1 cellular context compared by ENCODE assay signal in the genomic region with DNA sequence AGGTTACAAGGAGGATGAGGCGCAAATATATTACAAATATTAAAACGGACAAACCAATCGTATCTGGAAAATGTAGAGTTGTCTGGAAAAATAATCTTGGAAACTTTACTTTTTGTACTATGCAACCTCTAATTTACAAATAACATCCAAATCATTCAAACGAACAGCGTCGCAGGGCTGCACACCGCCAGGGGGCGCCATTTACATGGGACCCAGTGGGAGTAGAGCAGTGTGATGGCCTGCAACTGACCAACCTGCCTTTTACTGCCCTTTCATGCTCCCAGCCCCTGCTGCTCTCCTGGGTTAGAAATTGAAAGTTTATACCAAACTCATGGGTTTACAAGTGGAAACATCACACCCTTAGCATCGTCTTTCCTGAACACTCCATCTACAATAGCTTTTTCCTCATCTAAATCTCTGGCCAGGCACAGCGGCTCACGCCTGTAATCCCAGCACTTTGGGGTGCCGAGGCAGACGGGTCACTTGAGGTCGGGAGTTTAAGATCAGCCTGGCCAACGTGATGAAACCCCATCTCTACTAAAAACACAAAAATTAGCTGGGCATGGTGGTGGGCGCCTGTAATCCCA.
TF ChIP-seq lines count a peak whose summit lies in the region.

No MANE protein-coding gene starts in this region.

TF ChIP-seq in HepG2, 621 proteins besides CTCF, POLR2A, EP300 and RAD21 (continues in another document):
- TF ChIP-seq FOXO1 (CRISPR knock-in tag; IDR thresholded peaks at IDR 0.05) = 0 out of 2 replicates have a peak, but pooled peaks have one; percentile 35
- peak; percentile 87 for TF ChIP-seq SMC3 (IDR thresholded peaks at IDR 0.05; ENCODE audit: low read length)
- TF ChIP-seq, protein P1, sequence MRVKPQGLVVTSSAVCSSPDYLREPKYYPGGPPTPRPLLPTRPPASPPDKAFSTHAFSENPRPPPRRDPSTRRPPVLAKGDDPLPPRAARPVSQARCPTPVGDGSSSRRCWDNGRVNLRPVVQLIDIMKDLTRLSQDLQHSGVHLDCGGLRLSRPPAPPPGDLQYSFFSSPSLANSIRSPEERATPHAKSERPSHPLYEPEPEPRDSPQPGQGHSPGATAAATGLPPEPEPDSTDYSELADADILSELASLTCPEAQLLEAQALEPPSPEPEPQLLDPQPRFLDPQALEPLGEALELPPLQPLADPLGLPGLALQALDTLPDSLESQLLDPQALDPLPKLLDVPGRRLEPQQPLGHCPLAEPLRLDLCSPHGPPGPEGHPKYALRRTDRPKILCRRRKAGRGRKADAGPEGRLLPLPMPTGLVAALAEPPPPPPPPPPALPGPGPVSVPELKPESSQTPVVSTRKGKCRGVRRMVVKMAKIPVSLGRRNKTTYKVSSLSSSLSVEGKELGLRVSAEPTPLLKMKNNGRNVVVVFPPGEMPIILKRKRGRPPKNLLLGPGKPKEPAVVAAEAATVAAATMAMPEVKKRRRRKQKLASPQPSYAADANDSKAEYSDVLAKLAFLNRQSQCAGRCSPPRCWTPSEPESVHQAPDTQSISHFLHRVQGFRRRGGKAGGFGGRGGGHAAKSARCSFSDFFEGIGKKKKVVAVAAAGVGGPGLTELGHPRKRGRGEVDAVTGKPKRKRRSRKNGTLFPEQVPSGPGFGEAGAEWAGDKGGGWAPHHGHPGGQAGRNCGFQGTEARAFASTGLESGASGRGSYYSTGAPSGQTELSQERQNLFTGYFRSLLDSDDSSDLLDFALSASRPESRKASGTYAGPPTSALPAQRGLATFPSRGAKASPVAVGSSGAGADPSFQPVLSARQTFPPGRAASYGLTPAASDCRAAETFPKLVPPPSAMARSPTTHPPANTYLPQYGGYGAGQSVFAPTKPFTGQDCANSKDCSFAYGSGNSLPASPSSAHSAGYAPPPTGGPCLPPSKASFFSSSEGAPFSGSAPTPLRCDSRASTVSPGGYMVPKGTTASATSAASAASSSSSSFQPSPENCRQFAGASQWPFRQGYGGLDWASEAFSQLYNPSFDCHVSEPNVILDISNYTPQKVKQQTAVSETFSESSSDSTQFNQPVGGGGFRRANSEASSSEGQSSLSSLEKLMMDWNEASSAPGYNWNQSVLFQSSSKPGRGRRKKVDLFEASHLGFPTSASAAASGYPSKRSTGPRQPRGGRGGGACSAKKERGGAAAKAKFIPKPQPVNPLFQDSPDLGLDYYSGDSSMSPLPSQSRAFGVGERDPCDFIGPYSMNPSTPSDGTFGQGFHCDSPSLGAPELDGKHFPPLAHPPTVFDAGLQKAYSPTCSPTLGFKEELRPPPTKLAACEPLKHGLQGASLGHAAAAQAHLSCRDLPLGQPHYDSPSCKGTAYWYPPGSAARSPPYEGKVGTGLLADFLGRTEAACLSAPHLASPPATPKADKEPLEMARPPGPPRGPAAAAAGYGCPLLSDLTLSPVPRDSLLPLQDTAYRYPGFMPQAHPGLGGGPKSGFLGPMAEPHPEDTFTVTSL (CRISPR knock-in tag; IDR thresholded peaks at IDR 0.05; ENCODE audit: borderline replicate concordance) = no peak
- TF ChIP-seq, protein P2, sequence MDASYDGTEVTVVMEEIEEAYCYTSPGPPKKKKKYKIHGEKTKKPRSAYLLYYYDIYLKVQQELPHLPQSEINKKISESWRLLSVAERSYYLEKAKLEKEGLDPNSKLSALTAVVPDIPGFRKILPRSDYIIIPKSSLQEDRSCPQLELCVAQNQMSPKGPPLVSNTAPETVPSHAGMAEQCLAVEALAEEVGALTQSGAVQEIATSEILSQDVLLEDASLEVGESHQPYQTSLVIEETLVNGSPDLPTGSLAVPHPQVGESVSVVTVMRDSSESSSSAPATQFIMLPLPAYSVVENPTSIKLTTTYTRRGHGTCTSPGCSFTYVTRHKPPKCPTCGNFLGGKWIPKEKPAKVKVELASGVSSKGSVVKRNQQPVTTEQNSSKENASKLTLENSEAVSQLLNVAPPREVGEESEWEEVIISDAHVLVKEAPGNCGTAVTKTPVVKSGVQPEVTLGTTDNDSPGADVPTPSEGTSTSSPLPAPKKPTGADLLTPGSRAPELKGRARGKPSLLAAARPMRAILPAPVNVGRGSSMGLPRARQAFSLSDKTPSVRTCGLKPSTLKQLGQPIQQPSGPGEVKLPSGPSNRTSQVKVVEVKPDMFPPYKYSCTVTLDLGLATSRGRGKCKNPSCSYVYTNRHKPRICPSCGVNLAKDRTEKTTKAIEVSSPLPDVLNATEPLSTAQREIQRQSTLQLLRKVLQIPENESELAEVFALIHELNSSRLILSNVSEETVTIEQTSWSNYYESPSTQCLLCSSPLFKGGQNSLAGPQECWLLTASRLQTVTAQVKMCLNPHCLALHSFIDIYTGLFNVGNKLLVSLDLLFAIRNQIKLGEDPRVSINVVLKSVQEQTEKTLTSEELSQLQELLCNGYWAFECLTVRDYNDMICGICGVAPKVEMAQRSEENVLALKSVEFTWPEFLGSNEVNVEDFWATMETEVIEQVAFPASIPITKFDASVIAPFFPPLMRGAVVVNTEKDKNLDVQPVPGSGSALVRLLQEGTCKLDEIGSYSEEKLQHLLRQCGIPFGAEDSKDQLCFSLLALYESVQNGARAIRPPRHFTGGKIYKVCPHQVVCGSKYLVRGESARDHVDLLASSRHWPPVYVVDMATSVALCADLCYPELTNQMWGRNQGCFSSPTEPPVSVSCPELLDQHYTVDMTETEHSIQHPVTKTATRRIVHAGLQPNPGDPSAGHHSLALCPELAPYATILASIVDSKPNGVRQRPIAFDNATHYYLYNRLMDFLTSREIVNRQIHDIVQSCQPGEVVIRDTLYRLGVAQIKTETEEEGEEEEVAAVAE (CRISPR knock-in tag; IDR thresholded peaks at IDR 0.05; ENCODE audit: borderline replicate concordance) = 0 out of 2 replicates have a peak, but pooled peaks have one; percentile 17
- TF ChIP-seq, protein P3, sequence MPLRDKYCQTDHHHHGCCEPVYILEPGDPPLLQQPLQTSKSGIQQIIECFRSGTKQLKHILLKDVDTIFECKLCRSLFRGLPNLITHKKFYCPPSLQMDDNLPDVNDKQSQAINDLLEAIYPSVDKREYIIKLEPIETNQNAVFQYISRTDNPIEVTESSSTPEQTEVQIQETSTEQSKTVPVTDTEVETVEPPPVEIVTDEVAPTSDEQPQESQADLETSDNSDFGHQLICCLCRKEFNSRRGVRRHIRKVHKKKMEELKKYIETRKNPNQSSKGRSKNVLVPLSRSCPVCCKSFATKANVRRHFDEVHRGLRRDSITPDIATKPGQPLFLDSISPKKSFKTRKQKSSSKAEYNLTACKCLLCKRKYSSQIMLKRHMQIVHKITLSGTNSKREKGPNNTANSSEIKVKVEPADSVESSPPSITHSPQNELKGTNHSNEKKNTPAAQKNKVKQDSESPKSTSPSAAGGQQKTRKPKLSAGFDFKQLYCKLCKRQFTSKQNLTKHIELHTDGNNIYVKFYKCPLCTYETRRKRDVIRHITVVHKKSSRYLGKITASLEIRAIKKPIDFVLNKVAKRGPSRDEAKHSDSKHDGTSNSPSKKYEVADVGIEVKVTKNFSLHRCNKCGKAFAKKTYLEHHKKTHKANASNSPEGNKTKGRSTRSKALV (CRISPR knock-in tag; IDR thresholded peaks at IDR 0.05) = 0 out of 2 replicates have a peak, but pooled peaks have one; percentile 42
- 0 out of 2 replicates have a peak, but pooled peaks have one; percentile 52 for TF ChIP-seq HOXD1 (CRISPR knock-in tag; IDR thresholded peaks at IDR 0.05)
- TF ChIP-seq, protein P4, sequence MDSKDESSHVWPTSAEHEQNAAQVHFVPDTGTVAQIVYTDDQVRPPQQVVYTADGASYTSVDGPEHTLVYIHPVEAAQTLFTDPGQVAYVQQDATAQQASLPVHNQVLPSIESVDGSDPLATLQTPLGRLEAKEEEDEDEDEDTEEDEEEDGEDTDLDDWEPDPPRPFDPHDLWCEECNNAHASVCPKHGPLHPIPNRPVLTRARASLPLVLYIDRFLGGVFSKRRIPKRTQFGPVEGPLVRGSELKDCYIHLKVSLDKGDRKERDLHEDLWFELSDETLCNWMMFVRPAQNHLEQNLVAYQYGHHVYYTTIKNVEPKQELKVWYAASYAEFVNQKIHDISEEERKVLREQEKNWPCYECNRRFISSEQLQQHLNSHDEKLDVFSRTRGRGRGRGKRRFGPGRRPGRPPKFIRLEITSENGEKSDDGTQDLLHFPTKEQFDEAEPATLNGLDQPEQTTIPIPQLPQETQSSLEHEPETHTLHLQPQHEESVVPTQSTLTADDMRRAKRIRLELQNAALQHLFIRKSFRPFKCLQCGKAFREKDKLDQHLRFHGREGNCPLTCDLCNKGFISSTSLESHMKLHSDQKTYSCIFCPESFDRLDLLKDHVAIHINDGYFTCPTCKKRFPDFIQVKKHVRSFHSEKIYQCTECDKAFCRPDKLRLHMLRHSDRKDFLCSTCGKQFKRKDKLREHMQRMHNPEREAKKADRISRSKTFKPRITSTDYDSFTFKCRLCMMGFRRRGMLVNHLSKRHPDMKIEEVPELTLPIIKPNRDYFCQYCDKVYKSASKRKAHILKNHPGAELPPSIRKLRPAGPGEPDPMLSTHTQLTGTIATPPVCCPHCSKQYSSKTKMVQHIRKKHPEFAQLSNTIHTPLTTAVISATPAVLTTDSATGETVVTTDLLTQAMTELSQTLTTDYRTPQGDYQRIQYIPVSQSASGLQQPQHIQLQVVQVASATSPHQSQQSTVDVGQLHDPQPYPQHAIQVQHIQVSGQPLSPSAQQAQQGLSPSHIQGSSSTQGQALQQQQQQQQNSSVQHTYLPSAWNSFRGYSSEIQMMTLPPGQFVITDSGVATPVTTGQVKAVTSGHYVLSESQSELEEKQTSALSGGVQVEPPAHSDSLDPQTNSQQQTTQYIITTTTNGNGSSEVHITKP (CRISPR knock-in tag; IDR thresholded peaks at IDR 0.05; ENCODE audit: low read depth) = 0 out of 2 replicates have a peak, but pooled peaks have one; percentile 32
- TF ChIP-seq, protein P5, sequence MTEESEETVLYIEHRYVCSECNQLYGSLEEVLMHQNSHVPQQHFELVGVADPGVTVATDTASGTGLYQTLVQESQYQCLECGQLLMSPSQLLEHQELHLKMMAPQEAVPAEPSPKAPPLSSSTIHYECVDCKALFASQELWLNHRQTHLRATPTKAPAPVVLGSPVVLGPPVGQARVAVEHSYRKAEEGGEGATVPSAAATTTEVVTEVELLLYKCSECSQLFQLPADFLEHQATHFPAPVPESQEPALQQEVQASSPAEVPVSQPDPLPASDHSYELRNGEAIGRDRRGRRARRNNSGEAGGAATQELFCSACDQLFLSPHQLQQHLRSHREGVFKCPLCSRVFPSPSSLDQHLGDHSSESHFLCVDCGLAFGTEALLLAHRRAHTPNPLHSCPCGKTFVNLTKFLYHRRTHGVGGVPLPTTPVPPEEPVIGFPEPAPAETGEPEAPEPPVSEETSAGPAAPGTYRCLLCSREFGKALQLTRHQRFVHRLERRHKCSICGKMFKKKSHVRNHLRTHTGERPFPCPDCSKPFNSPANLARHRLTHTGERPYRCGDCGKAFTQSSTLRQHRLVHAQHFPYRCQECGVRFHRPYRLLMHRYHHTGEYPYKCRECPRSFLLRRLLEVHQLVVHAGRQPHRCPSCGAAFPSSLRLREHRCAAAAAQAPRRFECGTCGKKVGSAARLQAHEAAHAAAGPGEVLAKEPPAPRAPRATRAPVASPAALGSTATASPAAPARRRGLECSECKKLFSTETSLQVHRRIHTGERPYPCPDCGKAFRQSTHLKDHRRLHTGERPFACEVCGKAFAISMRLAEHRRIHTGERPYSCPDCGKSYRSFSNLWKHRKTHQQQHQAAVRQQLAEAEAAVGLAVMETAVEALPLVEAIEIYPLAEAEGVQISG (CRISPR knock-in tag; IDR thresholded peaks at IDR 0.05) = peak; percentile 20; the same call in 1 of the 2 replicates
- 0 out of 2 replicates have a peak, but pooled peaks have one; percentile 43 for TF ChIP-seq REPIN1 (CRISPR knock-in tag; IDR thresholded peaks at IDR 0.05; ENCODE audit: borderline replicate concordance, low read depth)
- TF ChIP-seq, protein P6, sequence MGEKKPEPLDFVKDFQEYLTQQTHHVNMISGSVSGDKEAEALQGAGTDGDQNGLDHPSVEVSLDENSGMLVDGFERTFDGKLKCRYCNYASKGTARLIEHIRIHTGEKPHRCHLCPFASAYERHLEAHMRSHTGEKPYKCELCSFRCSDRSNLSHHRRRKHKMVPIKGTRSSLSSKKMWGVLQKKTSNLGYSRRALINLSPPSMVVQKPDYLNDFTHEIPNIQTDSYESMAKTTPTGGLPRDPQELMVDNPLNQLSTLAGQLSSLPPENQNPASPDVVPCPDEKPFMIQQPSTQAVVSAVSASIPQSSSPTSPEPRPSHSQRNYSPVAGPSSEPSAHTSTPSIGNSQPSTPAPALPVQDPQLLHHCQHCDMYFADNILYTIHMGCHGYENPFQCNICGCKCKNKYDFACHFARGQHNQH (CRISPR knock-in tag; IDR thresholded peaks at IDR 0.05) = 0 out of 2 replicates have a peak, but pooled peaks have one; percentile 46
- TF ChIP-seq, protein P7, sequence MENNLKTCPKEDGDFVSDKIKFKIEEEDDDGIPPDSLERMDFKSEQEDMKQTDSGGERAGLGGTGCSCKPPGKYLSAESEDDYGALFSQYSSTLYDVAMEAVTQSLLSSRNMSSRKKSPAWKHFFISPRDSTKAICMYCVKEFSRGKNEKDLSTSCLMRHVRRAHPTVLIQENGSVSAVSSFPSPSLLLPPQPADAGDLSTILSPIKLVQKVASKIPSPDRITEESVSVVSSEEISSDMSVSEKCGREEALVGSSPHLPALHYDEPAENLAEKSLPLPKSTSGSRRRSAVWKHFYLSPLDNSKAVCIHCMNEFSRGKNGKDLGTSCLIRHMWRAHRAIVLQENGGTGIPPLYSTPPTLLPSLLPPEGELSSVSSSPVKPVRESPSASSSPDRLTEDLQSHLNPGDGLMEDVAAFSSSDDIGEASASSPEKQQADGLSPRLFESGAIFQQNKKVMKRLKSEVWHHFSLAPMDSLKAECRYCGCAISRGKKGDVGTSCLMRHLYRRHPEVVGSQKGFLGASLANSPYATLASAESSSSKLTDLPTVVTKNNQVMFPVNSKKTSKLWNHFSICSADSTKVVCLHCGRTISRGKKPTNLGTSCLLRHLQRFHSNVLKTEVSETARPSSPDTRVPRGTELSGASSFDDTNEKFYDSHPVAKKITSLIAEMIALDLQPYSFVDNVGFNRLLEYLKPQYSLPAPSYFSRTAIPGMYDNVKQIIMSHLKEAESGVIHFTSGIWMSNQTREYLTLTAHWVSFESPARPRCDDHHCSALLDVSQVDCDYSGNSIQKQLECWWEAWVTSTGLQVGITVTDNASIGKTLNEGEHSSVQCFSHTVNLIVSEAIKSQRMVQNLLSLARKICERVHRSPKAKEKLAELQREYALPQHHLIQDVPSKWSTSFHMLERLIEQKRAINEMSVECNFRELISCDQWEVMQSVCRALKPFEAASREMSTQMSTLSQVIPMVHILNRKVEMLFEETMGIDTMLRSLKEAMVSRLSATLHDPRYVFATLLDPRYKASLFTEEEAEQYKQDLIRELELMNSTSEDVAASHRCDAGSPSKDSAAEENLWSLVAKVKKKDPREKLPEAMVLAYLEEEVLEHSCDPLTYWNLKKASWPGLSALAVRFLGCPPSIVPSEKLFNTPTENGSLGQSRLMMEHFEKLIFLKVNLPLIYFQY (CRISPR knock-in tag; IDR thresholded peaks at IDR 0.05; ENCODE audit: borderline replicate concordance) = 0 out of 2 replicates have a peak, but pooled peaks have one; percentile 33
- peak; percentile 14 for TF ChIP-seq TEAD3 (CRISPR knock-in tag; optimal IDR thresholded peaks at IDR 0.05; ENCODE audit: borderline replicate concordance)
- TF ChIP-seq HOXA5 (CRISPR knock-in tag; IDR thresholded peaks at IDR 0.05) = 0 out of 2 replicates have a peak, but pooled peaks have one; percentile 23
- 0 out of 2 replicates have a peak, but pooled peaks have one; percentile 28 for TF ChIP-seq GATAD2A (CRISPR knock-in tag; IDR thresholded peaks at IDR 0.05)
- TF ChIP-seq PPARG (CRISPR knock-in tag; conservative IDR thresholded peaks at IDR 0.05) = no peak
- 0 out of 2 replicates have a peak, but pooled peaks have one; percentile 16 for TF ChIP-seq GATAD1 (CRISPR knock-in tag; IDR thresholded peaks at IDR 0.05)
- 0 out of 2 replicates have a peak, but pooled peaks have one; percentile 26 for TF ChIP-seq RXRB (CRISPR knock-in tag; IDR thresholded peaks at IDR 0.05; ENCODE audit: borderline replicate concordance)
- TF ChIP-seq MXD4 (CRISPR knock-in tag; IDR thresholded peaks at IDR 0.05) = no peak
- peak; percentile 90 for TF ChIP-seq STAG1 (CRISPR knock-in tag; IDR thresholded peaks at IDR 0.05)
- peak; percentile 63 for TF ChIP-seq XRCC5 (optimal IDR thresholded peaks at IDR 0.05; ENCODE audit: low read length)
- TF ChIP-seq, protein P8, sequence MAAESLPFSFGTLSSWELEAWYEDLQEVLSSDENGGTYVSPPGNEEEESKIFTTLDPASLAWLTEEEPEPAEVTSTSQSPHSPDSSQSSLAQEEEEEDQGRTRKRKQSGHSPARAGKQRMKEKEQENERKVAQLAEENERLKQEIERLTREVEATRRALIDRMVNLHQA (CRISPR knock-in tag; IDR thresholded peaks at IDR 0.05) = no peak
